20 cellular contexts compared by ENCODE assay signal in the genomic region with DNA sequence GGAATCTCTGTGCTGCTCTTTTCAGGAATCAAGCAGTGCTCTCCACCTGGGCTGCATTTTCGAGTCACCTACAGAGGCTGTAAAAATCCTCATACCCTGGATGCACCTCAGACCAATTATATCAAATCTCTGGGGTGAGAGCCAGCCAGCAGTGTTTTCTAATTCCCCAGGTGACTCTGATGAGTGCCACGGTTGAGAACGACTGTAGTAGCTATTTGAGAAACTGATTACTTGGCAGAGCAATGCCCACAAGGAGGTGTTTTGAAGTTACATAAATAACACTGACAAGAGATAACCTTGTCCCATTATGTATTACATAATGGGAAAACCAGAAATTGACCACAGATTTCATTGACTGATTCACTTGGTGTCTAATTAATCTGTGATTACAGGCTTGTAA.
"Had no signal": no experiment of that assay in that cellular context is flagged by ENCODE, and none has a peak within 500 bp of the region (broad histone marks: within the 10 kb centered on the region; RNA-seq: fewer than 3 reads in every experiment).

No MANE protein-coding gene starts in this region.

- H3K27me3 ChIP-seq: foreskin keratinocyte, left lung, stomach, transverse colon had no signal

- H3K36me3 ChIP-seq: left lung, thoracic aorta, transverse colon had no signal

- H3K27me3 Mint-ChIP-seq: naive B cell had no signal

- H3K4me1 ChIP-seq: foreskin keratinocyte, parathyroid adenoma, stomach, transverse colon had no signal

- H3K27ac ChIP-seq: coronary artery, foreskin keratinocyte, left lung, parathyroid adenoma, stomach, thoracic aorta, transverse colon had no signal

- H3K4me3 ChIP-seq: coronary artery, left lung, lung, stomach, thoracic aorta, transverse colon had no signal

- DNase-seq: effector CD4-positive, alpha-beta T cell; endodermal cell; erythroblast; foreskin keratinocyte; hippocampal formation; left lung; mesendoderm; naive B cell; occipital lobe; small intestine; stimulated activated CD4-positive, alpha-beta T cell treated with anti-CD3 and anti-CD28 coated beads, Interleukin-12 subunit alpha, Interleukin-12 subunit beta, amount 100 ng/mL, for 4 hours; stimulated activated naive CD4-positive, alpha-beta T cell; stomach; substantia nigra; transverse colon had no signal

- H3K9me3 ChIP-seq: left lung, stomach, thoracic aorta, transverse colon had no signal

- H3K4me3 Mint-ChIP-seq: endodermal cell, nephron had no signal

- H3K4me1 Mint-ChIP-seq: endodermal cell had no signal

- ATAC-seq: foreskin keratinocyte, left lung had no signal

- H3K27ac Mint-ChIP-seq: endodermal cell, nephron had no signal
